ENCODE assay signal across 30 cellular contexts in the genomic region with DNA sequence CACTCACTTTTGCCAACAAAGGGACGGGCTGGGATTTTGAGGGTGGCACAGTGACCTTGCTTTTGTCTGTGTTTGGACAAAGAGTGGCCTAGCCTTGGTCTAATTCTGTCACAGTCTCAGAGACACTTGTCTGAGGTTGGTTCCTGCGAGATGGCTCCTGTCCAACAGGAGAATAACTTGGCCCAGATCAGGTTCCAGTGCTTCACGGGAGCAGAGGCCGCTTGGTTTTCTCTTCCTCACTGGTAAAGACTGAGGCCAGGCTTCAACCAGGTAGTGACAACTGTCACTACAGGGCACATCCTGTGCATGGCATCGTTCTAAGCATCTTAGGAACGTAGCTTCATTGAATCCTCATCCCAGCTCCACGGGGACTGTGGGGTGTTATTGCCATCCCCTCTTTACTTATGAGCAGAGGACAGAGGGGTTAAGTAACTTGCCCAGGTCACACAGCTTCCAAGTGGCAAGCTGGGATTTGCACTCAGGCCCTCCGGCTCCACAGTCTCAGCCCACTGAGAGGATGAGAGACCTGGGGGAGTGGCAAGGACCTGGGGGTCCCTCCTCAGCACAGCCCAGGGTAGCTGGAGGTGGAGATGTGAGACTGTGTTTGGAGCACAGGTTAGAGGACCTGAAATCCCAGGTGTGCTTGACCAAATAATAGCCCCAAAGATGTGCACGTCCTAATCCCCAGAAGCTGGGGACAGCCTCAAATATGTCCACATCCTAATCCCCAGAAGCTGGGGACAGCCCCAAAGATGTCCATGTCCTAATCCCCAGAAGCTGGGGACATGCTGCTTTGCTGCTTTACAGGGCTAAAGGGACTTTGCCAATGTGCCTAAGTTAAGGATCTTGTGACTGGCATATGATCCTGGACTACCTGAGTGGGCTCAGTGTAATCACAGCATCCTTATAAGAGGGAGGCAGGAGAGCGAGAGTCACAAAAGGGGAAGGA.
DNase-seq lines count a peak whose midpoint lies in the region; ATAC-seq and TF ChIP-seq lines count a peak whose summit lies in the region.
"Had no signal": no experiment of that assay in that cellular context is flagged by ENCODE, and none has a peak within 500 bp of the region (broad histone marks: within the 10 kb centered on the region; RNA-seq: fewer than 3 reads in every experiment).

No MANE protein-coding gene starts in this region.

- H3K27me3 ChIP-seq in right atrium auricular region = peaks cover 0 to 3% of the 10 kb centered on the region in 2 donors
- H3K27me3 ChIP-seq in upper lobe of right lung = peaks cover 24% of the 10 kb centered on the region
- H3K27me3 ChIP-seq: ascending aorta, BLaER1, ovary had no signal

- no peak overlapping the region for H3K27ac Mint-ChIP-seq in natural killer cell
- H3K27ac Mint-ChIP-seq: activated B cell treated with CpG ODN at 0.5 μM for 24 hours; activated naive CD8-positive, alpha-beta T cell treated with anti-CD3 and anti-CD28 coated beads for 36 hours; activated T-helper 17 cell treated with anti-CD3 and anti-CD28 coated beads, Interleukin-2, amount 50 U/mL, for 72 hours; dendritic cell treated with granulocyte-macrophage colony-stimulating factor and Interleukin-4, amounts not matched to agents 40 ng/mL and 50 ng/mL, for 4 days; nephron; T-helper 1 cell treated with Interleukin-12 subunit alpha and Interleukin-12 subunit beta and Interleukin-4 antibody, amounts not matched to agents 30 μg/mL and 1 μg/mL, for 36 hours had no signal

- TF ChIP-seq CTCF in right atrium auricular region (IDR thresholded peaks at IDR 0.05) (no peak), coronary artery (IDR thresholded peaks at IDR 0.05) (no peak), natural killer cell (IDR thresholded peaks at IDR 0.05) (no peak), upper lobe of right lung (IDR thresholded peaks at IDR 0.05) (no peak)

- H3K4me3 ChIP-seq in right atrium auricular region = no peak overlapping the region
- H3K4me3 ChIP-seq in coronary artery = no peak overlapping the region
- no peak overlapping the region for H3K4me3 ChIP-seq in upper lobe of right lung
- H3K4me3 ChIP-seq: ascending aorta, BLaER1, cardiac muscle cell, GM12878, heart left ventricle, ovary, smooth muscle cell, transverse colon had no signal

- H3K9me3 ChIP-seq in right atrium auricular region = peaks cover 0 to 8% of the 10 kb centered on the region in 2 donors
- H3K9me3 ChIP-seq in upper lobe of right lung = no peaks in the 10 kb centered on the region
- H3K9me3 ChIP-seq: ascending aorta, ovary, transverse colon had no signal

- H3K36me3 ChIP-seq in right atrium auricular region (no peaks in the 10 kb centered on the region), upper lobe of right lung (no peaks in the 10 kb centered on the region)
- H3K36me3 ChIP-seq: ascending aorta, BLaER1, cardiac muscle cell, heart left ventricle, ovary, transverse colon had no signal

- no peaks in the 10 kb centered on the region for H3K4me1 Mint-ChIP-seq in natural killer cell
- H3K4me1 Mint-ChIP-seq: activated B cell treated with CpG ODN at 0.5 μM for 24 hours; activated naive CD8-positive, alpha-beta T cell treated with anti-CD3 and anti-CD28 coated beads for 36 hours; activated T-helper 17 cell treated with anti-CD3 and anti-CD28 coated beads, Interleukin-2, amount 50 U/mL, for 72 hours had no signal

- no peak overlapping the region for H3K4me3 Mint-ChIP-seq in natural killer cell
- H3K4me3 Mint-ChIP-seq: activated B cell treated with CpG ODN at 0.5 μM for 24 hours; activated naive CD8-positive, alpha-beta T cell treated with anti-CD3 and anti-CD28 coated beads for 36 hours; activated T-helper 17 cell treated with anti-CD3 and anti-CD28 coated beads, Interleukin-2, amount 50 U/mL, for 72 hours; dendritic cell treated with granulocyte-macrophage colony-stimulating factor and Interleukin-4, amounts not matched to agents 40 ng/mL and 50 ng/mL, for 4 days; nephron; T-helper 1 cell treated with Interleukin-12 subunit alpha and Interleukin-12 subunit beta and Interleukin-4 antibody, amounts not matched to agents 30 μg/mL and 1 μg/mL, for 36 hours had no signal

- H3K27ac ChIP-seq in right atrium auricular region = no peak overlapping the region
- H3K27ac ChIP-seq in coronary artery = no peak overlapping the region
- H3K27ac ChIP-seq in upper lobe of right lung = no peak overlapping the region
- H3K27ac ChIP-seq: ascending aorta, BLaER1, cardiac muscle cell, heart left ventricle, ovary, transverse colon had no signal

- H3K4me1 ChIP-seq in right atrium auricular region (peaks cover 0 to 2% of the 10 kb centered on the region in 2 donors), upper lobe of right lung (no peaks in the 10 kb centered on the region)
- H3K4me1 ChIP-seq: ascending aorta had no signal

- ATAC-seq in Right ventricle myocardium inferior (no peak), natural killer cell (no peak), upper lobe of right lung (no peak), HG03439 (IDR thresholded peaks at IDR 0.05; ENCODE audit: unreplicated experiment) (no peak)
- ATAC-seq: activated T-helper 17 cell treated with anti-CD3 and anti-CD28 coated beads, Interleukin-2, amount 50 U/mL, for 72 hours; GM12878; SK-N-SH treated with all-trans-retinoic acid at 6 μM for 48 hours had no signal

- intact Hi-C loops in Right ventricle myocardium inferior (cut with DNase I) (no loop called here), natural killer cell (cut with micrococcal nuclease) (no loop called here), upper lobe of right lung (cut with DNase I) (no loop called here)

- DNase-seq in right atrium auricular region (ENCODE audit: low spot score) = peak; percentile 16
- DNase-seq in Right ventricle myocardium inferior (ENCODE audit: missing footprints) = no peak
- DNase-seq in coronary artery (ENCODE audit: low spot score) = peak; percentile 47
- DNase-seq in natural killer cell = peak; percentile 8
- DNase-seq in upper lobe of right lung = peak; percentile 32
- DNase-seq in NCI-H510A treated with DMSO at 0.1 percent for 48 hours (lab: John Stamatoyannopoulos, UW) = no peak
- DNase-seq: activated B cell treated with CpG ODN at 0.5 μM for 24 hours; activated CD4-positive, alpha-beta T cell treated with anti-CD3 and anti-CD28 coated beads, Interleukin-2, amount 50 U/mL, for 1 hour; activated naive CD8-positive, alpha-beta T cell treated with anti-CD3 and anti-CD28 coated beads for 36 hours; foreskin fibroblast; KBM-7; NCI-H1105; NCI-H187 treated with DMSO at 0.1 percent for 48 hours; NK-92 treated with Interleukin-12 subunit alpha and Interleukin-12 subunit beta, amount 100 ng/mL, for 24 hours; PC-3; stimulated activated CD4-positive, alpha-beta T cell treated with anti-CD3 and anti-CD28 coated beads, Interleukin-2, amount 100 ng/mL, for 48 hours had no signal

- peaks cover 0 to 3% of the 10 kb centered on the region in 2 donors for H3K9me3 Mint-ChIP-seq in natural killer cell
- H3K9me3 Mint-ChIP-seq: activated naive CD8-positive, alpha-beta T cell treated with anti-CD3 and anti-CD28 coated beads for 36 hours; activated T-helper 17 cell treated with anti-CD3 and anti-CD28 coated beads, Interleukin-2, amount 50 U/mL, for 72 hours; dendritic cell treated with granulocyte-macrophage colony-stimulating factor and Interleukin-4, amounts not matched to agents 40 ng/mL and 50 ng/mL, for 4 days; T-helper 1 cell treated with Interleukin-12 subunit alpha and Interleukin-12 subunit beta and Interleukin-4 antibody, amounts not matched to agents 30 μg/mL and 1 μg/mL, for 36 hours had no signal

- no peaks in the 10 kb centered on the region for H3K36me3 Mint-ChIP-seq in natural killer cell
- H3K36me3 Mint-ChIP-seq: activated naive CD8-positive, alpha-beta T cell treated with anti-CD3 and anti-CD28 coated beads for 36 hours had no signal

- peaks cover 32 to 48% of the 10 kb centered on the region in 2 donors for H3K27me3 Mint-ChIP-seq in natural killer cell (ENCODE audit: low read depth in 2 of 2)

Comparison
In these comparisons a context has a peak if more than half of its experiments do, and no peak if none do; other contexts are left out.
1. DNase-seq: peak in right atrium auricular region (single experiment), coronary artery (single experiment), natural killer cell (single experiment) and upper lobe of right lung (single experiment); none in Right ventricle myocardium inferior (single experiment) and NCI-H510A treated with DMSO at 0.1 percent for 48 hours (single experiment).